In the genomic region with DNA sequence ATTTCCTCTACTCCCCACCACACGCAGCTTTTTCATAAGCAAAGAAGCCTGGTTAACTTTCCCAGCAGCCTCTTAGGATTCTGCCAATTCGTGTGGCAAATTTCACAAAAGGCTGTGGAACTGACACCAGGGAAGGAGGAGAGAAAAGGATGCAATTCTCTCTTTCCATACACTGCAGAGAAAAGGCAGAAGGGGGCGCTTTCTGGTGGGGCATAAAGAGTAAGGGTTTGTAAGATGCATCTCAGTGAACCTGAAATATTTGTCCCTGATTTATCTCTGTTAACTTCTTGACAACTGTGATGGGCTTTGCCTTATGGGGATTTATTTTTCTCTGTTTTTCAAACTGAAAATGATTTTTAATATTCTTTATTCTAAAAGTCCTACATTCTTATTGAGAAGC, we compare ENCODE assay signal across 11 cellular contexts. TPM values are rescaled to one million over a fixed set of nuclear protein-coding genes. Genes with fewer than 3 reads are reported as not detected.
DNase-seq lines count a peak whose midpoint lies in the region; TF ChIP-seq lines count a peak whose summit lies in the region.
"Had no signal": no experiment of that assay in that cellular context is flagged by ENCODE, and none has a peak within 500 bp of the region (broad histone marks: within the 10 kb centered on the region; RNA-seq: fewer than 3 reads in every experiment).

No MANE protein-coding gene starts in this region.

- DNase-seq in activated CD4-positive, alpha-beta T cell treated with anti-CD3 and anti-CD28 coated beads, Interleukin-2, amount 50 U/mL, for 48 hours, result peak; percentile 3 to 14
- no peak for DNase-seq in activated CD4-positive, alpha-beta T cell treated with anti-CD3 and anti-CD28 coated beads, Interleukin-2, amount 50 U/mL, for 1 hour
- DNase-seq in KBM-7 (peak; percentile 26), neural crest cell (ENCODE audit: low read depth, low spot score) (peak; percentile 5), AG08395 (ENCODE audit: low spot score) (no peak), foreskin melanocyte (no peak)
- DNase-seq in activated effector memory CD4-positive, alpha-beta T cell treated with anti-CD3 and anti-CD28 coated beads, Interleukin-2, amount 50 U/mL, for 16 hours, result no peak
- DNase-seq: CD8-positive, alpha-beta T cell; stimulated activated CD4-positive, alpha-beta T cell treated with anti-CD3 and anti-CD28 coated beads, Interleukin-4, amount 100 ng/mL, for 1 hour had no signal

- no peaks in the 10 kb centered on the region for H3K36me3 Mint-ChIP-seq in neural crest cell (ENCODE audit: low read depth)
- H3K36me3 Mint-ChIP-seq: CD8-positive, alpha-beta T cell had no signal

- no peak overlapping the region for H3K4me3 Mint-ChIP-seq in neural crest cell
- H3K4me3 Mint-ChIP-seq: CD8-positive, alpha-beta T cell had no signal

- no peak overlapping the region for H3K27ac Mint-ChIP-seq in neural crest cell (ENCODE audit: unreplicated experiment)
- H3K27ac Mint-ChIP-seq: CD8-positive, alpha-beta T cell had no signal

- H3K4me1 Mint-ChIP-seq in neural crest cell, result no peaks in the 10 kb centered on the region

- peaks cover 93% of the 10 kb centered on the region for H3K27me3 Mint-ChIP-seq in neural crest cell (ENCODE audit: low read depth)

- in situ Hi-C loops in KBM-7 (cut with MboI; ENCODE audit: low pct_unique_long_range_greater_than_20kb, low sequenced_read_pairs), result no loop called here

- H3K9me3 Mint-ChIP-seq in neural crest cell, result no peaks in the 10 kb centered on the region
- H3K9me3 Mint-ChIP-seq: CD8-positive, alpha-beta T cell had no signal

- no peak overlapping the region for H3K27ac ChIP-seq in VCaP

- TF ChIP-seq CTCF in VCaP (conservative IDR thresholded peaks at IDR 0.05) (peak; percentile 68), neural crest cell (conservative IDR thresholded peaks at IDR 0.05) (peak; percentile 44)

RNA-seq across cellular contexts. Expression of gene GLP1R, which starts 45.5 kb away (rescaled TPM):
- 0.65 and 0.89 TPM in 2 replicates for total RNA-seq in neural crest cell
- total RNA-seq: CD8-positive, alpha-beta T cell; endothelial cell of umbilical vein had no signal

Comparison
In these comparisons a context has a peak if more than half of its experiments do, and no peak if none do; other contexts are left out.
1. DNase-seq: peak in activated CD4-positive, alpha-beta T cell treated with anti-CD3 and anti-CD28 coated beads, Interleukin-2, amount 50 U/mL, for 48 hours (2 of 2), KBM-7 (single experiment) and neural crest cell (single experiment); none in activated CD4-positive, alpha-beta T cell treated with anti-CD3 and anti-CD28 coated beads, Interleukin-2, amount 50 U/mL, for 1 hour (single experiment), AG08395 (single experiment), foreskin melanocyte (single experiment) and activated effector memory CD4-positive, alpha-beta T cell treated with anti-CD3 and anti-CD28 coated beads, Interleukin-2, amount 50 U/mL, for 16 hours (single experiment).